15 cellular contexts compared by ENCODE assay signal in the genomic region with DNA sequence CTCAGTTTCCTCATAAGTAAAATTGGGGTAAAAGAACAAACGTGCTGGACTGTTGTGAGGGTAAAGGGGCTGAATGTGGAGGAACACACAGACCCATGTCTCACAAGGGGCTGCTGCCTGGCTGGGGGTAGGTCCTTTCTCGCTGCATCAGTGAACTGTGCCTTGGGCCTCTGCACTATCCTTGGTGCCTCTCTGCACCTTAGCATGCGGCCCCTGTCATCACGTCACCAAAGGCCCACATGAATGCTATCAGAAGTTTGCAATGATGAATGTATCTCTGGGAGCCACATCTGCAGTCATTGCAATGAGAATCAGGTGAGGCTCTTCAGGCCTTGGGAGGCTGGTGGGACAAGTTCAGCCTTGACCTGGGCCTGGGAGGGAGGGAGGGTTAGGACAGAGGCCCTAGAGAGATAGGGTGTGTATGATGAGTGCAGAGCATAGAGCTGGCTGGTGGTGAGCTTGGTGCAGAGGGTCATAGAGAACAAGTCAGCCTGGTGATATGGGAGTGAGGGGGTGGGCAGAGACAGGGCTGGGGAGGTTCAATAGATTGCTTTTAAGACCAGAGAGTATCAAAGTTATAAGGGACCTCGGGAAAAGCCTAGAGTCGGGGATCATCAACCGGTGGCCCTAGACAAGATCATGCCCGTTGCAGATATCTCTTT.
"Had no signal": no experiment of that assay in that cellular context is flagged by ENCODE, and none has a peak within 500 bp of the region (broad histone marks: within the 10 kb centered on the region; RNA-seq: fewer than 3 reads in every experiment).

No MANE protein-coding gene starts in this region.

- DNase-seq: amniotic stem cell; esophagus squamous epithelium; foreskin fibroblast; immature natural killer cell; naive B cell; nucleus accumbens; stimulated activated CD4-positive, alpha-beta T cell treated with anti-CD3 and anti-CD28 coated beads, Interleukin-12 subunit alpha, Interleukin-12 subunit beta, amount 100 ng/mL, for 4 hours; stimulated activated naive CD8-positive, alpha-beta T cell treated with anti-CD3 and anti-CD28 coated beads, Interleukin-15, amount 100 ng/mL, for 72 hours; SW 1271; thyroid gland had no signal

- H3K27me3 ChIP-seq: body of pancreas, right lobe of liver, SJSA1, thyroid gland had no signal

- H3K36me3 ChIP-seq: esophagus squamous epithelium, prostate gland, right lobe of liver, SJSA1, thyroid gland had no signal

- H3K4me1 ChIP-seq: body of pancreas, prostate gland, right lobe of liver had no signal

- H3K27ac ChIP-seq: body of pancreas, esophagus squamous epithelium, prostate gland, right lobe of liver, SJSA1, thyroid gland had no signal

- H3K9me3 ChIP-seq: body of pancreas, esophagus squamous epithelium, prostate gland, right lobe of liver, SJSA1, thyroid gland had no signal

- H3K4me3 ChIP-seq: body of pancreas, esophagus squamous epithelium, lung, prostate gland, right lobe of liver, SJSA1, thyroid gland had no signal
